23 cellular contexts compared by ENCODE assay signal in the genomic region with DNA sequence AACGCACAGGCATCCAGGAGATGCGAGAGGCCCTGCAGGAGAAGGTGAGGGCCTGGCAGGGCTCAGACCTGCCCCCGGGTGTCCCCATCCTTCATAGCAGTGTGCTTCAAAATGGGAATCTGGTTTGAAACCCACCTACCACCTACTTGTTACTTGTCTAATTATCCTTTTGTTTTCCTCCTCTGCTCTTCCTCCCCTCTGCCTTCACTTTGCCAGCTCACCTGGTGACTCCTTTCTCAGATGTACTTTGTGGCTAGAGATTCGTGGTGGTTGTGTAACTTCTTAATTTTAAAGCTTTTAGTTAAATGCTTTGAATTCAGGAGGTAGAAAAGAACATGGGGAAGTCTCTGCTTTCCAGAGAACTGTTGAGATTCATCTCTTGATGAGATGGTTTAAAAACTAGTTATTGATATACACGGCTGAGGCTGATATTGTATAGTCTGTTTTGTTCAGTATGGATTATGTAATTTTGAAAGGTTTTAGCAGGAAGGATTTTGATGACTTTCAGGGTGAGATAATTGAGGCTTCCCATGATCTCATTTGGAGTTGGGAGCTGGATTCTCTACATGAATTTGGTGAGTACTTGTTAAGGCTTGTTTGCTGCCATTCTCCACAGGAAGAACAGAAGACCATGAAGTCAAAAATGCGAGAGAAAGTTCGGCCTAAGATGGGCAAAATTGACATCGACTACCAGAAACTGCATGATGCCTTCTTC. TPM values are rescaled to one million over a fixed set of nuclear protein-coding genes. Genes with fewer than 3 reads are reported as not detected.
DNase-seq lines count a peak whose midpoint lies in the region; ATAC-seq lines count a peak whose summit lies in the region.
"Had no signal": no experiment of that assay in that cellular context is flagged by ENCODE, and none has a peak within 500 bp of the region (broad histone marks: within the 10 kb centered on the region; RNA-seq: fewer than 3 reads in every experiment).

No MANE protein-coding gene starts in this region.

- H2AFZ ChIP-seq in mesenchymal stem cell (ENCODE audit: low read depth, low read length) = no peak overlapping the region

- no peak overlapping the region for H3K4me3 Mint-ChIP-seq in stimulated activated naive CD8-positive, alpha-beta T cell treated with anti-CD3 and anti-CD28 coated beads, Interleukin-15, Interleukin-2, amounts not matched to agents 100 ng/mL and 50 ng/mL, for 24 hours
- no peak overlapping the region for H3K4me3 Mint-ChIP-seq in activated naive CD8-positive, alpha-beta T cell
- H3K4me3 Mint-ChIP-seq: activated CD8-positive, alpha-beta memory T cell treated with anti-CD3 and anti-CD28 coated beads, Interleukin-2, amount 10 ng/mL, durations not matched to agents 7 days and 5 days; dendritic cell treated with granulocyte-macrophage colony-stimulating factor and Interleukin-4, amounts not matched to agents 40 ng/mL and 50 ng/mL, for 4 days had no signal

- H2BK12ac ChIP-seq in mesenchymal stem cell (ENCODE audit: low read length in 2 of 2) = no peak overlapping the region

- no peak overlapping the region for H2BK5ac ChIP-seq in mesenchymal stem cell (ENCODE audit: low read depth, low read length, poor library complexity, severe bottlenecking)

- 84% methylated on average over 8 of the region's 8 CpGs for WGBS in mesenchymal stem cell

- no peak overlapping the region for H3K23ac ChIP-seq in mesenchymal stem cell (ENCODE audit: low read length in 2 of 2)

- H2BK120ac ChIP-seq in mesenchymal stem cell (ENCODE audit: low read depth, low read length) = no peak overlapping the region

- peak overlapping the region; percentile 43 for H3K9ac ChIP-seq in mesenchymal stem cell (ENCODE audit: low read length)

- H3K4me3 ChIP-seq in mesenchymal stem cell (ENCODE audit: insufficient read depth in 1 of 2, low read depth in 1 of 2, low read length in 2 of 2) = no peak overlapping the region
- H3K4me3 ChIP-seq: GM12878, skin epidermis, thoracic aorta had no signal

- H3K14ac ChIP-seq in mesenchymal stem cell (ENCODE audit: low read length in 2 of 2) = no peak overlapping the region

- no peak overlapping the region for H2BK15ac ChIP-seq in mesenchymal stem cell (ENCODE audit: low read depth, poor library complexity, severe bottlenecking)

- H3K27ac Mint-ChIP-seq in stimulated activated naive CD8-positive, alpha-beta T cell treated with anti-CD3 and anti-CD28 coated beads, Interleukin-15, Interleukin-2, amounts not matched to agents 100 ng/mL and 50 ng/mL, for 24 hours = peak overlapping the region; percentile 88
- H3K27ac Mint-ChIP-seq in activated naive CD8-positive, alpha-beta T cell = peak overlapping the region; percentile 77
- H3K27ac Mint-ChIP-seq: activated CD8-positive, alpha-beta memory T cell treated with anti-CD3 and anti-CD28 coated beads, Interleukin-2, amount 10 ng/mL, durations not matched to agents 7 days and 5 days; dendritic cell treated with granulocyte-macrophage colony-stimulating factor and Interleukin-4, amounts not matched to agents 40 ng/mL and 50 ng/mL, for 4 days had no signal

- peaks cover 40% of the 10 kb centered on the region for H3K4me1 Mint-ChIP-seq in stimulated activated naive CD8-positive, alpha-beta T cell treated with anti-CD3 and anti-CD28 coated beads, Interleukin-15, Interleukin-2, amounts not matched to agents 100 ng/mL and 50 ng/mL, for 24 hours (ENCODE audit: low read depth)
- H3K4me1 Mint-ChIP-seq in activated naive CD8-positive, alpha-beta T cell (ENCODE audit: low read depth) = peaks cover 23% of the 10 kb centered on the region

- H3K27ac ChIP-seq in mesenchymal stem cell (ENCODE audit: low read length, poor library complexity, severe bottlenecking) (no peak overlapping the region), substantia nigra (ENCODE audit: low read depth, low read length, poor library complexity, severe bottlenecking) (no peak overlapping the region)
- H3K27ac ChIP-seq: C4-2B, thoracic aorta had no signal

- H3K9me3 ChIP-seq in mesenchymal stem cell (ENCODE audit: control insufficient read depth, low read length) = no peaks in the 10 kb centered on the region
- H3K9me3 ChIP-seq: thoracic aorta had no signal

- no peaks in the 10 kb centered on the region for H3K27me3 ChIP-seq in mesenchymal stem cell (ENCODE audit: control insufficient read depth in 1 of 2, insufficient read depth in 1 of 2, low read length in 2 of 2)

- H3K36me3 Mint-ChIP-seq in stimulated activated naive CD8-positive, alpha-beta T cell treated with anti-CD3 and anti-CD28 coated beads, Interleukin-15, Interleukin-2, amounts not matched to agents 100 ng/mL and 50 ng/mL, for 24 hours (ENCODE audit: low read depth) = peaks cover 88% of the 10 kb centered on the region
- H3K36me3 Mint-ChIP-seq in activated naive CD8-positive, alpha-beta T cell = peaks cover 27% of the 10 kb centered on the region

- no peak overlapping the region for H3K18ac ChIP-seq in mesenchymal stem cell (ENCODE audit: low read depth in 1 of 2, low read length in 2 of 2)

- H3K4me1 ChIP-seq in mesenchymal stem cell (ENCODE audit: control insufficient read depth, insufficient read depth, low read depth, low read length) = no peaks in the 10 kb centered on the region

- ATAC-seq in stimulated activated naive CD8-positive, alpha-beta T cell treated with anti-CD3 and anti-CD28 coated beads, Interleukin-15, Interleukin-2, amounts not matched to agents 100 U/mL and 50 U/mL, for 24 hours = no peak
- ATAC-seq in GM18502 (IDR thresholded peaks at IDR 0.05; ENCODE audit: poor library complexity, unreplicated experiment) = no peak
- ATAC-seq: activated CD4-positive, CD25-positive, alpha-beta regulatory T cell treated with anti-CD3 and anti-CD28 coated beads, Interleukin-2, amount 50 U/mL, for 24 hours; activated CD8-positive, alpha-beta memory T cell treated with anti-CD3 and anti-CD28 coated beads, Interleukin-2, amount 10 ng/mL, durations not matched to agents 7 days and 5 days; GM12878 had no signal

- H3K27me3 Mint-ChIP-seq in stimulated activated naive CD8-positive, alpha-beta T cell treated with anti-CD3 and anti-CD28 coated beads, Interleukin-15, Interleukin-2, amounts not matched to agents 100 ng/mL and 50 ng/mL, for 24 hours = no peaks in the 10 kb centered on the region
- H3K27me3 Mint-ChIP-seq in activated naive CD8-positive, alpha-beta T cell = no peaks in the 10 kb centered on the region
- H3K27me3 Mint-ChIP-seq: activated CD8-positive, alpha-beta memory T cell treated with anti-CD3 and anti-CD28 coated beads, Interleukin-2, amount 10 ng/mL, durations not matched to agents 7 days and 5 days; dendritic cell treated with granulocyte-macrophage colony-stimulating factor and Interleukin-4, amounts not matched to agents 40 ng/mL and 50 ng/mL, for 4 days had no signal

- H3K79me1 ChIP-seq in mesenchymal stem cell (replicated peaks; ENCODE audit: low read length, poor library complexity, severe bottlenecking) = peaks cover 34% of the 10 kb centered on the region

- no peak overlapping the region for H2AK5ac ChIP-seq in mesenchymal stem cell (ENCODE audit: low read length, severe bottlenecking)

- no peak for DNase-seq in stimulated activated naive CD8-positive, alpha-beta T cell treated with anti-CD3 and anti-CD28 coated beads, Interleukin-15, Interleukin-2, amounts not matched to agents 100 U/mL and 50 U/mL, for 24 hours
- no peak for DNase-seq in mesenchymal stem cell
- DNase-seq in substantia nigra (lab: John Stamatoyannopoulos, UW) = no peak
- no peak for DNase-seq in NCI-H226
- DNase-seq: activated CD8-positive, alpha-beta memory T cell treated with anti-CD3 and anti-CD28 coated beads, Interleukin-2, amount 10 ng/mL, durations not matched to agents 7 days and 5 days; activated effector memory CD4-positive, alpha-beta T cell treated with Interleukin-2 at 50 U/mL for 16 hours; amygdala; NCI-H2171; NCI-H524 treated with DMSO at 0.1 percent for 48 hours; NK-92 treated with Interleukin-12 subunit alpha and Interleukin-12 subunit beta, amount 100 ng/mL, for 24 hours; occipital lobe; SIG-M5; stimulated activated CD4-positive, alpha-beta T cell treated with anti-CD3 and anti-CD28 coated beads, Interleukin-2, amount 100 ng/mL, for 24 hours had no signal

- H4K8ac ChIP-seq in mesenchymal stem cell (ENCODE audit: low read length) = no peak overlapping the region

- H3K36me3 ChIP-seq in mesenchymal stem cell (ENCODE audit: control insufficient read depth in 1 of 2, insufficient read depth in 2 of 2, low read depth in 1 of 2, low read length in 2 of 2) = peaks cover 67 to 97% of the 10 kb centered on the region in 2 experiments

- H3K4ac ChIP-seq in mesenchymal stem cell (ENCODE audit: low read depth in 1 of 2, low read length in 2 of 2) = no peak overlapping the region

- H3K4me2 ChIP-seq in mesenchymal stem cell (ENCODE audit: low read length, poor library complexity, severe bottlenecking) = no peak overlapping the region

- H3K9me3 Mint-ChIP-seq in stimulated activated naive CD8-positive, alpha-beta T cell treated with anti-CD3 and anti-CD28 coated beads, Interleukin-15, Interleukin-2, amounts not matched to agents 100 ng/mL and 50 ng/mL, for 24 hours = no peaks in the 10 kb centered on the region
- H3K9me3 Mint-ChIP-seq in activated naive CD8-positive, alpha-beta T cell (ENCODE audit: low read depth) = no peaks in the 10 kb centered on the region
- H3K9me3 Mint-ChIP-seq: dendritic cell treated with granulocyte-macrophage colony-stimulating factor and Interleukin-4, amounts not matched to agents 40 ng/mL and 50 ng/mL, for 4 days had no signal

- no peak overlapping the region for H4K91ac ChIP-seq in mesenchymal stem cell (ENCODE audit: low read length)

RNA-seq across cellular contexts. Expression of gene SF3B2, which starts 8.0 kb away (rescaled TPM):
- 117 TPM for polyA plus RNA-seq in mesenchymal stem cell (2013, experiment 1 of 2)
- polyA plus RNA-seq in mesenchymal stem cell (2013, experiment 2 of 2) = 114 TPM

RNA-seq across cellular contexts. Expression of gene PACS1, which starts 9.9 kb away (rescaled TPM):
- 52.9 TPM for polyA plus RNA-seq in mesenchymal stem cell (2013, experiment 1 of 2)
- polyA plus RNA-seq in mesenchymal stem cell (2013, experiment 2 of 2) = 52.3 TPM

RNA-seq across cellular contexts. Expression of gene GAL3ST3, which starts 11.2 kb away (rescaled TPM):
- 0.03 TPM for polyA plus RNA-seq in mesenchymal stem cell (2013, experiment 1 of 2)
- 0.04 TPM for polyA plus RNA-seq in mesenchymal stem cell (2013, experiment 2 of 2)
- polyA plus RNA-seq: fibroblast of lung had no signal

RNA-seq across cellular contexts. Expression of gene CATSPER1, which starts 33.8 kb away (rescaled TPM):
- polyA plus RNA-seq in mesenchymal stem cell (2013, experiment 1 of 2) = 1.1 TPM
- 1.2 TPM for polyA plus RNA-seq in mesenchymal stem cell (2013, experiment 2 of 2)
- polyA plus RNA-seq: fibroblast of lung had no signal

RNA-seq across cellular contexts. Expression of gene CST6, which starts 48.3 kb away (rescaled TPM):
- polyA plus RNA-seq in mesenchymal stem cell (2013, experiment 1 of 2) = 0.15 TPM
- 0.05 TPM for polyA plus RNA-seq in mesenchymal stem cell (2013, experiment 2 of 2)
- polyA plus RNA-seq: GM12878 had no signal
